8 cellular contexts compared by ENCODE assay signal in the genomic region with DNA sequence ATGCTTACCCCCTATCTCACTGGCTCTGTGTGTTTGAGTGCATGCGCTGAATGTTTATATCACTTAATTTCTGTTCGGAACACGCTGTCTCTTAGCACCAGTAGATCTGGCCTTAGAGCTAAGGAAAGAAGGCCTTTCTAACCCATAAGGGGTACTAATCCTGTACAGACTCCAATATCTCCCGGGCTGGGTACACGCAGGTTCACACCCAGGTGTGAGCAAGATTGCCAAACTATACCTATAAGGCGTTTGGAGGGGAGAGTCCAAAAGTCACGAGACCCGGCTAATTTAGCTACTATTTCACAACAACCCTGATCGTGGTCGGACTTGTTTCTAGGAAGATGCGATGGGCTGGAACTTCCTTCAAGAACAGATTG. TPM values are rescaled to one million over a fixed set of nuclear protein-coding genes. Genes with fewer than 3 reads are reported as not detected.
DNase-seq lines count a peak whose midpoint lies in the region; ATAC-seq, FAIRE-seq and TF ChIP-seq lines count a peak whose summit lies in the region.

No MANE protein-coding gene starts in this region.

- no peaks in the 10 kb centered on the region for H4K20me1 ChIP-seq in GM23248 (ENCODE audit: insufficient read depth)

- FAIRE-seq in small intestine (lab: Jason Lieb, UNC) = no peak

- H3K36me3 ChIP-seq in GM23248 (ENCODE audit: low read depth) (no peaks in the 10 kb centered on the region), SK-N-MC (ENCODE audit: insufficient read depth, low read length) (peaks cover 13% of the 10 kb centered on the region; the same call in 1 of the 2 replicates), small intestine (ENCODE audit: control insufficient read depth in 2 of 2, insufficient read depth in 2 of 2, low read length in 2 of 2) (no peaks in the 10 kb centered on the region)

- DNase-seq in AG10803 (ENCODE audit: low read depth) (no peak), GM23248 (no peak), SK-N-MC (ENCODE audit: low read depth, low spot score) (no peak), foreskin fibroblast (no peak), small intestine (peak; percentile 96), Ammon's horn (ENCODE audit: low spot score) (no peak), GM10248 (ENCODE audit: extremely low spot score) (no peak)

- H3K4me2 ChIP-seq in GM23248 (ENCODE audit: unreplicated experiment) = peak overlapping the region; percentile 87

- H3K9ac ChIP-seq in GM23248 (peak overlapping the region; percentile 79), SK-N-MC (ENCODE audit: insufficient read length) (peak overlapping the region; percentile 90)

- CTCF ChIA-PET in GM10248 (lab: Yijun Ruan, JAX) = interaction anchor here (1.4 to 2.7 kb wide), 6 partner anchors 11 to 185 kb away, joined by 3 to 11 read pairs (median 4); partner anchors contain the start of gene ABI1

- H2AFZ ChIP-seq in GM23248 = peak overlapping the region; percentile 96

- TF ChIP-seq CTCF in AG10803 (conservative IDR thresholded peaks at IDR 0.05; ENCODE audit: low read length) (no peak), foreskin fibroblast (IDR thresholded peaks at IDR 0.05; ENCODE audit: low read depth, low read length) (no peak), GM10248 (IDR thresholded peaks at IDR 0.05; ENCODE audit: control extremely low read depth, extremely low read depth, low read depth, missing control alignments) (no peak)

- no peaks in the 10 kb centered on the region for H3F3A ChIP-seq in GM23248 (ENCODE audit: insufficient read depth)

- H3K9me2 ChIP-seq in GM23248 (ENCODE audit: insufficient read depth) = no peaks in the 10 kb centered on the region

- H3K27ac ChIP-seq in GM23248 (peak overlapping the region; percentile 44), SK-N-MC (peak overlapping the region; percentile 56), small intestine (ENCODE audit: low read depth in 1 of 2, low read length in 1 of 2) (peak overlapping the region; percentile 95 to 96)

- in situ Hi-C loops in GM23248 (cut with MboI) = loop anchor here (25.0 kb wide), 1 partner anchor 359 kb away; no protein-coding TSS in a partner anchor

- H3K27me3 ChIP-seq in GM23248 (replicated peaks; ENCODE audit: insufficient read depth) (no peaks in the 10 kb centered on the region), small intestine (ENCODE audit: control insufficient read depth in 2 of 2, insufficient read depth in 2 of 2, low read length in 2 of 2) (no peaks in the 10 kb centered on the region)

- ATAC-seq in HG03432 (IDR thresholded peaks at IDR 0.05; ENCODE audit: unreplicated experiment) = no peak

- POLR2A ChIA-PET in GM10248 (lab: Yijun Ruan, JAX) = no interaction called here

- H3K9me3 ChIP-seq in GM23248 (ENCODE audit: low read depth) = no peaks in the 10 kb centered on the region
- H3K9me3 ChIP-seq in SK-N-MC (ENCODE audit: low read depth, low read length) = no peaks in the 10 kb centered on the region
- H3K9me3 ChIP-seq in small intestine (ENCODE audit: control insufficient read depth, low read depth) = no peaks in the 10 kb centered on the region

- peaks cover 43% of the 10 kb centered on the region for H3K79me2 ChIP-seq in GM23248 (ENCODE audit: insufficient read depth)

- H3K4me3 ChIP-seq in AG10803 (ENCODE audit: low read length) (peak overlapping the region; percentile 88), GM23248 (peak overlapping the region; percentile 93), SK-N-MC (peak overlapping the region; percentile 86), foreskin fibroblast (ENCODE audit: low read depth in 1 of 2, low read length in 2 of 2) (peak overlapping the region; percentile 77 to 94), small intestine (ENCODE audit: low read depth in 1 of 2, low read length in 2 of 2) (peak overlapping the region in 1 of 2 donors; percentile 86)

- H3K4me1 ChIP-seq in GM23248 (ENCODE audit: insufficient read depth) (peaks cover 8% of the 10 kb centered on the region), small intestine (ENCODE audit: control insufficient read depth in 2 of 2, insufficient read depth in 1 of 2, low read depth in 1 of 2, low read length in 1 of 2) (no peaks in the 10 kb centered on the region)

- 22% methylated on average over 11 of the region's 11 CpGs for WGBS in GM23248 (ENCODE audit: low coverage in 1 of 2, low lambda C conversion rate in 2 of 2, missing lambda C conversion rate in 2 of 2), 2 experiments
- WGBS in small intestine, 3 donors = 11 to 19% (median 15%) methylated on average over 11 of the region's 11 CpGs

RNA-seq across cellular contexts. Expression of gene PDSS1, which starts 0.7 kb away (rescaled TPM):
- total RNA-seq in GM23248 (2014; rRNA removed; shearing (Covaris generic)) = 4.0 and 5.1 TPM in 2 replicates
- 7.2 and 7.3 TPM in 2 replicates for polyA plus RNA-seq in GM23248 (2016; fragmentation: Nextera tagmentation; extraction: Ambion mirVana)
- 10 to 100 TPM; 42.0 to 62.8 (median 48.6) TPM for polyA plus RNA-seq in small intestine

Comparison
In these comparisons a context has a peak if more than half of its experiments do, and no peak if none do; other contexts are left out.
1. H3K27ac ChIP-seq: peak in every context shown above with its lines; median percentile 96 in small intestine; 56 in SK-N-MC; 44 in GM23248.